In genomic region chr5:36129666-36130065, GRCh38 we compare ENCODE assay signal across 1 cellular context.
TF ChIP-seq lines count a peak whose summit lies in the region.

No MANE protein-coding gene starts in this region.

TF ChIP-seq in HEK293, 187 proteins besides CTCF, POLR2A, EP300 and RAD21 (continued from another document):
- peak; percentile 78 for TF ChIP-seq ZNF280D (tag by site-specific recombination; IDR thresholded peaks at IDR 0.05)
